Comparison of ENCODE assay signal across 17 cellular contexts in genomic region chr12:64716839-64717455, GRCh38. TPM values are rescaled to one million over a fixed set of nuclear protein-coding genes. Genes with fewer than 3 reads are reported as not detected.
DNase-seq lines count a peak whose midpoint lies in the region; ATAC-seq and TF ChIP-seq lines count a peak whose summit lies in the region.
"Had no signal": no experiment of that assay in that cellular context is flagged by ENCODE, and none has a peak within 500 bp of the region (broad histone marks: within the 10 kb centered on the region; RNA-seq: fewer than 3 reads in every experiment).

No MANE protein-coding gene starts in this region.

- no peak overlapping the region for H3K27ac ChIP-seq in naive thymus-derived CD4-positive, alpha-beta T cell (ENCODE audit: low read depth, low read length)
- no peak overlapping the region for H3K27ac ChIP-seq in substantia nigra (ENCODE audit: low read depth, low read length, poor library complexity, severe bottlenecking)
- H3K27ac ChIP-seq: 22Rv1; BLaER1 treated with 17β-estradiol and CSF1 and Interleukin-3, amounts not matched to agents 10 nM and 100 nM had no signal

- CTCF ChIA-PET in naive thymus-derived CD4-positive, alpha-beta T cell (lab: Charles Lee): interaction anchor here (0.6 to 1.2 kb wide), 2 partner anchors 19 to 169 kb away, joined by 3 to 4 read pairs; no protein-coding TSS in a partner anchor

- ATAC-seq in naive thymus-derived CD4-positive, alpha-beta T cell: no peak
- ATAC-seq in GM18858 (IDR thresholded peaks at IDR 0.05; ENCODE audit: unreplicated experiment): no peak
- ATAC-seq: Panc1 had no signal

- POLR2A ChIA-PET in naive thymus-derived CD4-positive, alpha-beta T cell (lab: Charles Lee): no interaction called here

- H3K36me3 Mint-ChIP-seq in naive thymus-derived CD4-positive, alpha-beta T cell: peaks cover 17 to 69% (median 42%) of the 10 kb centered on the region in 5 donors

- no peak overlapping the region for H3K4me3 Mint-ChIP-seq in naive thymus-derived CD4-positive, alpha-beta T cell
- H3K4me3 Mint-ChIP-seq: IgD-negative memory B cell had no signal

- intact Hi-C loops in naive thymus-derived CD4-positive, alpha-beta T cell (cut with micrococcal nuclease): no loop called here

- no peaks in the 10 kb centered on the region for H3K9me3 ChIP-seq in Loucy (ENCODE audit: insufficient read depth, low read depth, low read length)
- no peaks in the 10 kb centered on the region for H3K9me3 ChIP-seq in naive thymus-derived CD4-positive, alpha-beta T cell (ENCODE audit: control insufficient read depth in 2 of 3, low read length in 3 of 3)

- DNase-seq in DMS79 treated with DMSO at 0.1 percent for 48 hours (lab: John Stamatoyannopoulos, UW) (peak; percentile 1), DMS79 (lab: John Stamatoyannopoulos, UW) (no peak), astrocyte of the hippocampus (ENCODE audit: low read depth, low spot score) (peak; percentile 68), substantia nigra (lab: John Stamatoyannopoulos, UW) (no peak), T-helper 1 cell (no peak)
- no peak for DNase-seq in naive thymus-derived CD4-positive, alpha-beta T cell
- DNase-seq: COR-L47, NCI-H1436, NCI-H2029 treated with DMSO at 0.1 percent for 48 hours, NCI-H510A, NCI-H82 had no signal

- H3K9me2 ChIP-seq in Loucy (replicated peaks; ENCODE audit: low read depth, low read length): no peaks in the 10 kb centered on the region

- peak overlapping the region in 6 of 9 donors; percentile 20 to 59 (median 33) for H3K27ac Mint-ChIP-seq in naive thymus-derived CD4-positive, alpha-beta T cell

- peaks cover 34% of the 10 kb centered on the region for H3K4me1 ChIP-seq in Loucy (ENCODE audit: insufficient read depth, low read length, poor library complexity, severe bottlenecking)
- peaks cover 0 to 13% of the 10 kb centered on the region in 2 donors for H3K4me1 ChIP-seq in naive thymus-derived CD4-positive, alpha-beta T cell (ENCODE audit: control insufficient read depth in 2 of 2, insufficient read depth in 2 of 2, low read length in 2 of 2)

- H3K4me3 ChIP-seq in Loucy (ENCODE audit: low read length, poor library complexity, severe bottlenecking): no peak overlapping the region
- H3K4me3 ChIP-seq in naive thymus-derived CD4-positive, alpha-beta T cell (ENCODE audit: low read length): no peak overlapping the region
- H3K4me3 ChIP-seq: BLaER1 treated with 17β-estradiol and CSF1 and Interleukin-3, amounts not matched to agents 10 nM and 100 nM had no signal

- H3K27me3 Mint-ChIP-seq in naive thymus-derived CD4-positive, alpha-beta T cell: no peaks in the 10 kb centered on the region
- H3K27me3 Mint-ChIP-seq: IgD-negative memory B cell had no signal

- H3F3A ChIP-seq in Loucy (ENCODE audit: low read depth): no peaks in the 10 kb centered on the region

- no peaks in the 10 kb centered on the region for H3K9me3 Mint-ChIP-seq in naive thymus-derived CD4-positive, alpha-beta T cell
- H3K9me3 Mint-ChIP-seq: IgD-negative memory B cell had no signal

- peaks cover 51% of the 10 kb centered on the region; the same call in 1 of the 2 replicates for H3K36me3 ChIP-seq in Loucy (ENCODE audit: insufficient read depth, low read length)
- peaks cover 9 to 41% (median 13%) of the 10 kb centered on the region in 3 experiments for H3K36me3 ChIP-seq in naive thymus-derived CD4-positive, alpha-beta T cell (ENCODE audit: control insufficient read depth in 2 of 3, insufficient read depth in 3 of 3, low read length in 3 of 3)

- no peaks in the 10 kb centered on the region for H3K27me3 ChIP-seq in Loucy (ENCODE audit: insufficient read depth, low read length, poor library complexity, severe bottlenecking)
- H3K27me3 ChIP-seq in naive thymus-derived CD4-positive, alpha-beta T cell (ENCODE audit: control insufficient read depth in 2 of 2, insufficient read depth in 2 of 2, low read length in 2 of 2): no peaks in the 10 kb centered on the region
- H3K27me3 ChIP-seq: BLaER1 treated with 17β-estradiol and CSF1 and Interleukin-3, amounts not matched to agents 10 nM and 100 nM had no signal

- H2AFZ ChIP-seq in Loucy (ENCODE audit: low read length): no peak overlapping the region

- H3K79me2 ChIP-seq in Loucy (ENCODE audit: insufficient read depth, low read length): no peaks in the 10 kb centered on the region

- H3K4me2 ChIP-seq in Loucy (ENCODE audit: low read depth, low read length, poor library complexity, severe bottlenecking): peak overlapping the region; percentile 4
- H3K4me2 ChIP-seq: BLaER1 treated with 17β-estradiol and CSF1 and Interleukin-3, amounts not matched to agents 10 nM and 100 nM had no signal

- H4K20me1 ChIP-seq in Loucy (ENCODE audit: insufficient read depth, low read length, poor library complexity, severe bottlenecking): no peaks in the 10 kb centered on the region

- peaks cover 12 to 40% (median 29%) of the 10 kb centered on the region in 7 donors for H3K4me1 Mint-ChIP-seq in naive thymus-derived CD4-positive, alpha-beta T cell

- no peak for TF ChIP-seq CTCF in Loucy (conservative IDR thresholded peaks at IDR 0.05; ENCODE audit: low read length)

- no peak overlapping the region for H3K9ac ChIP-seq in Loucy (ENCODE audit: low read depth, low read length, poor library complexity, severe bottlenecking)
- H3K9ac ChIP-seq: BLaER1 treated with 17β-estradiol and CSF1 and Interleukin-3, amounts not matched to agents 10 nM and 100 nM had no signal

RNA-seq across cellular contexts. Expression of gene GNS, which starts 42.3 kb away (rescaled TPM):
- 10 to 100 TPM; 24.4 to 62.8 (median 35.2) TPM for total RNA-seq in naive thymus-derived CD4-positive, alpha-beta T cell
- 10 to 100 TPM; 39.5 to 48.2 TPM for polyA plus RNA-seq in naive thymus-derived CD4-positive, alpha-beta T cell

Comparison
In these comparisons a context has a peak if more than half of its experiments do, and no peak if none do; other contexts are left out.
1. DNase-seq: peak in DMS79 treated with DMSO at 0.1 percent for 48 hours (single experiment) and astrocyte of the hippocampus (single experiment); none in DMS79 (single experiment), naive thymus-derived CD4-positive, alpha-beta T cell (0 of 9), substantia nigra (0 of 49) and T-helper 1 cell (0 of 5).